ENCODE assay signal across 17 cellular contexts in the genomic region with DNA sequence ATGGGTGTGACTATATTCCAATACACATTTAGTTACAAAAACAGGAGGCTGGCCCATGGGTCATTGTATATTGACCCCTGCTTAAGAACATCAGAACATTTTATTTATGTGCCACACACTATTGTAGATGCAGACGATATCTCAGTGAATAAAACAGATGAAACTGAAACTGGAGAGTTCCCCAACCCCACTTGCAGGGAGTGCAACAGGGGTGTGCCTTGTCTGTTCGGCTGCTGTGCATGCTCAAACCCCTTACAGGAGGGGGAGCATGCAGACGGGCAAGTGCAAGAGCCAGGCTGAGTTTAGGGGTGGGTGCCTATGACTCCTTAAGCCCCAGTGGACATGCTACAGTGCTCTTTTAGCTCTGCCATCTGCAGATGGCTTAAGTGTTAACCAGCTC.
DNase-seq lines count a peak whose midpoint lies in the region; ATAC-seq, FAIRE-seq and TF ChIP-seq lines count a peak whose summit lies in the region.
"Had no signal": no experiment of that assay in that cellular context is flagged by ENCODE, and none has a peak within 500 bp of the region (broad histone marks: within the 10 kb centered on the region; RNA-seq: fewer than 3 reads in every experiment).

No MANE protein-coding gene starts in this region.

- 0 out of 2 replicates have a peak, but pooled peaks cover 10% of the 10 kb centered on the region for H3F3A ChIP-seq in MM.1S (ENCODE audit: insufficient read depth, low read length)

- in situ Hi-C loops in GM12878 (cut with MboI), result no loop called here

- SMC1A ChIA-PET in GM12878 (lab: Charles Lee; ENCODE audit: uncharacterized antibody, unreplicated experiment), result no interaction called here

- H3K36me3 ChIP-seq in MM.1S (replicated peaks; ENCODE audit: insufficient read depth, low read length), result no peaks in the 10 kb centered on the region
- H3K36me3 ChIP-seq in GM12878 (ENCODE audit: control insufficient read depth in 2 of 2, insufficient read depth in 2 of 2, low read length in 1 of 2), result no peaks in the 10 kb centered on the region
- H3K36me3 ChIP-seq: BLaER1, HAP-1 had no signal

- H3K36me3 Mint-ChIP-seq in CD14-positive monocyte (no peaks in the 10 kb centered on the region), glutamatergic neuron (ENCODE audit: unreplicated experiment) (no peaks in the 10 kb centered on the region)
- H3K36me3 Mint-ChIP-seq: CD8-positive, alpha-beta memory T cell had no signal

- WGBS in GM12878 (ENCODE audit: insufficient coverage, insufficient replicate concordance, low lambda C conversion rate, missing lambda C conversion rate), result 32% methylated on average over 3 of the region's 3 CpGs

- intact Hi-C loops in GM12878 (cut with micrococcal nuclease; ENCODE audit: unreplicated experiment) (no loop called here), CD14-positive monocyte (cut with micrococcal nuclease) (no loop called here)

- CTCF ChIA-PET in GM12878 (lab: Yijun Ruan, JAX), result no interaction called here

- no peak overlapping the region for H3K27ac ChIP-seq in MM.1S (ENCODE audit: low read length)
- no peak overlapping the region for H3K27ac ChIP-seq in GM12878 (ENCODE audit: control insufficient read depth, insufficient read depth)
- H3K27ac ChIP-seq: BLaER1, GM23248, HL-60 had no signal

- peak; percentile 68 for DNase-seq in MM.1S
- DNase-seq in GM12878 (ENCODE audit: low read depth, low spot score), result peak; percentile 7
- no peak for DNase-seq in CD14-positive monocyte (ENCODE audit: low spot score)
- DNase-seq in glutamatergic neuron, result no peak
- no peak for DNase-seq in activated CD4-positive, alpha-beta T cell treated with anti-CD3 and anti-CD28 coated beads for 48 hours
- DNase-seq: 8988T; Caco-2; CD8-positive, alpha-beta memory T cell; DMS153; DMS79; GDM1; GM23248 had no signal

- H3K27ac Mint-ChIP-seq in CD14-positive monocyte, result no peak overlapping the region
- H3K27ac Mint-ChIP-seq in glutamatergic neuron (ENCODE audit: unreplicated experiment), result no peak overlapping the region
- H3K27ac Mint-ChIP-seq: CD8-positive, alpha-beta memory T cell had no signal

- H3K9me3 ChIP-seq in MM.1S (replicated peaks; ENCODE audit: insufficient read depth, low read length), result no peaks in the 10 kb centered on the region
- no peaks in the 10 kb centered on the region for H3K9me3 ChIP-seq in GM12878 (replicated peaks; ENCODE audit: control insufficient read depth, insufficient read depth, low read length)
- H3K9me3 ChIP-seq: BLaER1, Caco-2, HAP-1 had no signal

- H3K4me3 ChIP-seq in MM.1S (ENCODE audit: low read length) (peak overlapping the region; percentile 16; the same call in 1 of the 2 replicates), GM12878 (no peak overlapping the region)
- H3K4me3 ChIP-seq: BLaER1, GM23248, HAP-1 had no signal

- H3K9me3 Mint-ChIP-seq in CD14-positive monocyte (peaks cover 1 to 17% (median 6%) of the 10 kb centered on the region in 7 donors), glutamatergic neuron (ENCODE audit: unreplicated experiment) (no peaks in the 10 kb centered on the region)

- no peak for TF ChIP-seq POLR2A in GM12878 (IDR thresholded peaks at IDR 0.05; ENCODE audit: low read depth, low read length)

- H3K9me2 ChIP-seq in MM.1S (replicated peaks; ENCODE audit: insufficient read depth, low read length), result no peaks in the 10 kb centered on the region

- BruUV-seq in GM12878 (replicated peaks; lab: Mats Ljungman, UMichigan), result no TSS peak

- H3K9ac ChIP-seq in MM.1S (ENCODE audit: low read length) (no peak overlapping the region), GM12878 (ENCODE audit: control insufficient read depth, insufficient read depth, low read length) (no peak overlapping the region)
- H3K9ac ChIP-seq: BLaER1, GM23248 had no signal

- ATAC-seq in GM18867 (IDR thresholded peaks at IDR 0.05; ENCODE audit: unreplicated experiment) (peak; percentile 56), HG02885 (IDR thresholded peaks at IDR 0.05; ENCODE audit: poor library complexity, unreplicated experiment) (peak; percentile 36), GM12878 (peak; percentile 71)

- no peaks in the 10 kb centered on the region for H3K27me3 ChIP-seq in MM.1S (replicated peaks; ENCODE audit: insufficient read depth, low read length)
- H3K27me3 ChIP-seq in GM12878 (replicated peaks in 1 of 2; ENCODE audit: control insufficient read depth in 2 of 2, insufficient read depth in 2 of 2, low read length in 1 of 2), result no peaks in the 10 kb centered on the region
- H3K27me3 ChIP-seq: BLaER1 had no signal

- peak overlapping the region; percentile 41; the same call in 1 of the 2 replicates for H3K4me2 ChIP-seq in MM.1S (ENCODE audit: low read depth, low read length)
- H3K4me2 ChIP-seq in GM12878 (ENCODE audit: control insufficient read depth, insufficient read depth), result no peak overlapping the region
- H3K4me2 ChIP-seq: BLaER1 had no signal

- H3K79me2 ChIP-seq in MM.1S (ENCODE audit: low read length) (no peaks in the 10 kb centered on the region), GM12878 (ENCODE audit: control insufficient read depth, insufficient read depth, low read length) (no peaks in the 10 kb centered on the region)

- peak overlapping the region; percentile 5 for H2AFZ ChIP-seq in MM.1S (ENCODE audit: low read length)
- H2AFZ ChIP-seq in GM12878 (ENCODE audit: control insufficient read depth, low read depth, low read length), result no peak overlapping the region
- H2AFZ ChIP-seq: GM23248 had no signal

- TF ChIP-seq CTCF in MM.1S (IDR thresholded peaks at IDR 0.05; ENCODE audit: low read length), result no peak
- TF ChIP-seq CTCF in GM12878 (IDR thresholded peaks at IDR 0.05 in 2 of 3, conservative IDR thresholded peaks at IDR 0.05 in 1 of 3; ENCODE audit: control insufficient read depth in 2 of 3, extremely low read depth in 1 of 3, insufficient read depth in 1 of 3, low read depth in 3 of 3, low read length in 3 of 3), result no peak
- no peak for TF ChIP-seq CTCF in CD14-positive monocyte (IDR thresholded peaks at IDR 0.05)
- TF ChIP-seq CTCF in glutamatergic neuron (IDR thresholded peaks at IDR 0.05; ENCODE audit: partially characterized antibody, unreplicated experiment), result no peak

- TF ChIP-seq EP300 in GM12878 (IDR thresholded peaks at IDR 0.05; ENCODE audit: borderline replicate concordance in 1 of 2, control insufficient read depth in 1 of 2, low read depth in 2 of 2, low read length in 2 of 2), result no peak

- TF ChIP-seq RAD21 in GM12878 (IDR thresholded peaks at IDR 0.05; ENCODE audit: insufficient read depth, low read depth, low read length), result no peak

- H4K20me1 ChIP-seq in MM.1S (ENCODE audit: insufficient read depth, low read length) (no peaks in the 10 kb centered on the region), GM12878 (ENCODE audit: control insufficient read depth, insufficient read depth) (no peaks in the 10 kb centered on the region)
- H4K20me1 ChIP-seq: BLaER1 had no signal

- RAD21 ChIA-PET in GM12878 (lab: Charles Lee; ENCODE audit: unreplicated experiment), result no interaction called here

- H3K4me1 ChIP-seq in MM.1S (ENCODE audit: low read length) (peaks cover 33% of the 10 kb centered on the region), GM12878 (ENCODE audit: control insufficient read depth, insufficient read depth, low read length) (peaks cover 20% of the 10 kb centered on the region)
- H3K4me1 ChIP-seq: BLaER1, Caco-2, HAP-1 had no signal

- POLR2A ChIA-PET in GM12878 (lab: Charles Lee), result no interaction called here

- H3K27me3 Mint-ChIP-seq in CD14-positive monocyte (ENCODE audit: low read depth in 3 of 3), result peaks cover 0 to 1% (median 0%) of the 10 kb centered on the region in 3 donors
- H3K27me3 Mint-ChIP-seq in glutamatergic neuron (ENCODE audit: unreplicated experiment), result no peaks in the 10 kb centered on the region
- H3K27me3 Mint-ChIP-seq: CD8-positive, alpha-beta memory T cell had no signal

- no peak for FAIRE-seq in GM12878 (lab: Jason Lieb, UNC)

- no peaks in the 10 kb centered on the region for H3K4me1 Mint-ChIP-seq in CD14-positive monocyte
- H3K4me1 Mint-ChIP-seq in glutamatergic neuron (ENCODE audit: low read depth, unreplicated experiment), result no peaks in the 10 kb centered on the region
- H3K4me1 Mint-ChIP-seq: CD8-positive, alpha-beta memory T cell had no signal

- H3K4me3 Mint-ChIP-seq in CD14-positive monocyte (no peak overlapping the region), glutamatergic neuron (ENCODE audit: unreplicated experiment) (no peak overlapping the region)
- H3K4me3 Mint-ChIP-seq: CD8-positive, alpha-beta memory T cell had no signal

TF ChIP-seq in GM12878, 131 proteins besides CTCF, POLR2A, EP300 and RAD21 (continues in another document):
- TF ChIP-seq ZZZ3 (IDR thresholded peaks at IDR 0.05; ENCODE audit: control insufficient read depth, insufficient read length, low read depth) (no peak), SMAD1 (IDR thresholded peaks at IDR 0.05; ENCODE audit: low read depth, partially characterized antibody) (no peak), MTA3 (IDR thresholded peaks at IDR 0.05; ENCODE audit: borderline replicate concordance, low read length) (no peak), NBN (IDR thresholded peaks at IDR 0.05) (no peak), RAD51 (IDR thresholded peaks at IDR 0.05) (no peak)

Comparison
In these comparisons a context has a peak if more than half of its experiments do, and no peak if none do; other contexts are left out.
1. DNase-seq: peak in MM.1S (single experiment) and GM12878 (single experiment); none in CD14-positive monocyte (single experiment), glutamatergic neuron (single experiment) and activated CD4-positive, alpha-beta T cell treated with anti-CD3 and anti-CD28 coated beads for 48 hours (single experiment).
2. Peak in every context shown above with its lines, with median percentiles within 50 percentile points of each other: ATAC-seq.